Comparison of ENCODE assay signal across 8 cellular contexts in genomic region chr11:121655481-121656332, GRCh38.
DNase-seq lines count a peak whose midpoint lies in the region; ATAC-seq and TF ChIP-seq lines count a peak whose summit lies in the region.

No MANE protein-coding gene starts in this region.

- H3K9me3 Mint-ChIP-seq in Calu3 (ENCODE audit: low read depth, unreplicated experiment): no peaks in the 10 kb centered on the region
- no peaks in the 10 kb centered on the region for H3K9me3 Mint-ChIP-seq in activated T-cell treated with anti-CD3 and anti-CD28 coated beads, Interleukin-2, amount 50 U/mL, for 4 hours

- H3K9me3 ChIP-seq in esophagus (ENCODE audit: control insufficient read depth in 2 of 2, insufficient read depth in 1 of 2, low read depth in 1 of 2, low read length in 1 of 2): no peaks in the 10 kb centered on the region
- H3K9me3 ChIP-seq in mucosa of stomach (ENCODE audit: control insufficient read depth, low read length): no peaks in the 10 kb centered on the region

- peak; percentile 69 for TF ChIP-seq CTCF in Calu3 (IDR thresholded peaks at IDR 0.05; ENCODE audit: unreplicated experiment)

- peaks cover 16% of the 10 kb centered on the region for H3K4me1 Mint-ChIP-seq in Calu3 (ENCODE audit: low read depth, unreplicated experiment)
- H3K4me1 Mint-ChIP-seq in activated T-cell treated with anti-CD3 and anti-CD28 coated beads, Interleukin-2, amount 50 U/mL, for 4 hours (ENCODE audit: low read depth): peaks cover 24% of the 10 kb centered on the region

- peak; percentile 97 for ATAC-seq in GM21390 (IDR thresholded peaks at IDR 0.05; ENCODE audit: unreplicated experiment)
- peak; percentile 87 to 89 for ATAC-seq in activated T-cell treated with anti-CD3 and anti-CD28 coated beads, Interleukin-2, amount 50 U/mL, for 4 hours

- DNase-seq in Calu3 (peak; percentile 81), HUDEP-2 (lab: John Stamatoyannopoulos, UW; ENCODE audit: unreplicated experiment in 76 of 76) (peak in 63 of 76 experiments; percentile 5 to 75 (median 53)), OCI-M1 (lab: John Stamatoyannopoulos, UW) (peak; percentile 94)
- DNase-seq in activated T-cell treated with anti-CD3 and anti-CD28 coated beads, Interleukin-2, amount 50 U/mL, for 4 hours: peak; percentile 63
- peak; percentile 83 for DNase-seq in stimulated activated CD8-positive, alpha-beta memory T cell treated with anti-CD3 and anti-CD28 coated beads, Interleukin-4, amount 100 ng/mL, for 48 hours

- no peaks in the 10 kb centered on the region for H3K36me3 ChIP-seq in esophagus (ENCODE audit: control insufficient read depth in 2 of 2, insufficient read depth in 2 of 2, low read length in 1 of 2)
- H3K36me3 ChIP-seq in mucosa of stomach (ENCODE audit: control insufficient read depth, insufficient read depth, low read length): no peaks in the 10 kb centered on the region

- H3K4me1 ChIP-seq in esophagus (ENCODE audit: control insufficient read depth in 2 of 2, insufficient read depth in 2 of 2, low read length in 1 of 2) (peaks cover 0 to 5% of the 10 kb centered on the region in 2 donors), mucosa of stomach (ENCODE audit: control insufficient read depth, insufficient read depth, low read length) (peaks cover 13% of the 10 kb centered on the region)

- peak overlapping the region; percentile 15 to 44 for H3K4me3 ChIP-seq in esophagus (ENCODE audit: low read depth in 1 of 2, low read length in 2 of 2)
- peak overlapping the region; percentile 45 for H3K4me3 ChIP-seq in mucosa of stomach (ENCODE audit: low read length)

- H3K9ac ChIP-seq in mucosa of stomach (ENCODE audit: low read length): peak overlapping the region; percentile 2

- peak overlapping the region; percentile 80 to 89 for H3K27ac ChIP-seq in esophagus (ENCODE audit: low read depth in 2 of 2, low read length in 1 of 2)

- BruUV-seq in Calu3 (replicated peaks; lab: Mats Ljungman, UMichigan): no TSS peak

- peak overlapping the region; percentile 72 for H3K4me3 Mint-ChIP-seq in Calu3 (ENCODE audit: low read depth, unreplicated experiment)
- peak overlapping the region; percentile 82 for H3K4me3 Mint-ChIP-seq in activated T-cell treated with anti-CD3 and anti-CD28 coated beads, Interleukin-2, amount 50 U/mL, for 4 hours

- intact Hi-C loops in Calu3 (cut with micrococcal nuclease; ENCODE audit: unreplicated experiment): loop anchor here (1.0 to 10.0 kb wide), 4 partner anchors 309 to 850 kb away; no protein-coding TSS in a partner anchor

- CTCF ChIA-PET in Calu3 (lab: Charles Lee): interaction anchor here (0.6 to 1.2 kb wide), 3 partner anchors 66 to 701 kb away, joined by 3 to 4 read pairs (median 4); no protein-coding TSS in a partner anchor

- H3K27me3 ChIP-seq in esophagus (ENCODE audit: control insufficient read depth in 1 of 2, insufficient read depth in 2 of 2, low read length in 2 of 2): no peaks in the 10 kb centered on the region
- no peaks in the 10 kb centered on the region for H3K27me3 ChIP-seq in mucosa of stomach (ENCODE audit: control insufficient read depth, insufficient read depth, low read length)

- 1 to 2% methylated on average over 48 of the region's 48 CpGs for WGBS in esophagus, 2 donors

- peaks cover 9% of the 10 kb centered on the region for H3K36me3 Mint-ChIP-seq in Calu3 (ENCODE audit: insufficient read depth, unreplicated experiment)
- no peaks in the 10 kb centered on the region for H3K36me3 Mint-ChIP-seq in activated T-cell treated with anti-CD3 and anti-CD28 coated beads, Interleukin-2, amount 50 U/mL, for 4 hours (ENCODE audit: insufficient read depth)

- H3K27ac Mint-ChIP-seq in Calu3 (ENCODE audit: unreplicated experiment): no peak overlapping the region

- peaks cover 61% of the 10 kb centered on the region for H3K27me3 Mint-ChIP-seq in Calu3 (ENCODE audit: unreplicated experiment)
- no peaks in the 10 kb centered on the region for H3K27me3 Mint-ChIP-seq in activated T-cell treated with anti-CD3 and anti-CD28 coated beads, Interleukin-2, amount 50 U/mL, for 4 hours (ENCODE audit: low read depth)

Comparison
In these comparisons a context has a peak if more than half of its experiments do, and no peak if none do; other contexts are left out.
1. Peak in every context shown above with its lines: DNase-seq, ATAC-seq, H3K4me3 ChIP-seq and H3K27ac ChIP-seq.